In genomic region chr16:26050489-26050888, GRCh38 we compare ENCODE assay signal across 27 cellular contexts.
"Had no signal": no experiment of that assay in that cellular context is flagged by ENCODE, and none has a peak within 500 bp of the region (broad histone marks: within the 10 kb centered on the region; RNA-seq: fewer than 3 reads in every experiment).

No MANE protein-coding gene starts in this region.

- H3K27me3 Mint-ChIP-seq: activated CD4-positive, alpha-beta T cell treated with anti-CD3 and anti-CD28 coated beads, Interleukin-2, amount 10 ng/mL, durations not matched to agents 24 days and 14 days had no signal

- H3K27ac ChIP-seq: adrenal gland, body of pancreas, colonic mucosa, tibial nerve, VCaP had no signal

- H3K36me3 ChIP-seq: adrenal gland, colonic mucosa, tibial nerve had no signal

- H3K4me3 Mint-ChIP-seq: activated CD4-positive, alpha-beta memory T cell treated with anti-CD3 and anti-CD28 coated beads for 36 hours; activated CD4-positive, alpha-beta T cell treated with anti-CD3 and anti-CD28 coated beads, Interleukin-2, amount 10 ng/mL, durations not matched to agents 24 days and 14 days; activated naive CD4-positive, alpha-beta T cell treated with anti-CD3 and anti-CD28 coated beads for 36 hours; activated naive CD8-positive, alpha-beta T cell treated with anti-CD3 and anti-CD28 coated beads for 36 hours; activated T-helper 1 cell treated with anti-CD3 and anti-CD28 coated beads, Interleukin-12 subunit alpha, Interleukin-12 subunit beta, Interleukin-2, Interleukin-4 antibody, amounts not matched to agents 30 ng/mL and 10 ng/mL and 1 ng/mL, durations not matched to agents 14 hours and 24 hours and 36 hours; effector memory CD8-positive, alpha-beta T cell; naive thymus-derived CD4-positive, alpha-beta T cell; neural crest cell had no signal

- H3K4me1 ChIP-seq: adrenal gland, body of pancreas, colonic mucosa, tibial nerve had no signal

- H3K36me3 Mint-ChIP-seq: activated CD4-positive, alpha-beta memory T cell treated with anti-CD3 and anti-CD28 coated beads for 36 hours; activated naive CD8-positive, alpha-beta T cell treated with anti-CD3 and anti-CD28 coated beads for 36 hours; naive thymus-derived CD4-positive, alpha-beta T cell had no signal

- H3K4me3 ChIP-seq: adrenal gland, body of pancreas, colonic mucosa, tibial nerve had no signal

- H3K27me3 ChIP-seq: adrenal gland, body of pancreas, colonic mucosa, tibial nerve had no signal

- ATAC-seq: body of pancreas; effector memory CD8-positive, alpha-beta T cell; left cardiac atrium; naive thymus-derived CD4-positive, alpha-beta T cell; right cardiac atrium had no signal

- H3K9me3 Mint-ChIP-seq: activated CD4-positive, alpha-beta memory T cell treated with anti-CD3 and anti-CD28 coated beads for 36 hours; activated CD4-positive, alpha-beta T cell treated with anti-CD3 and anti-CD28 coated beads, Interleukin-2, amount 10 ng/mL, durations not matched to agents 24 days and 14 days; activated naive CD4-positive, alpha-beta T cell treated with anti-CD3 and anti-CD28 coated beads for 36 hours; activated naive CD8-positive, alpha-beta T cell treated with anti-CD3 and anti-CD28 coated beads for 36 hours; activated T-helper 1 cell treated with anti-CD3 and anti-CD28 coated beads, Interleukin-12 subunit alpha, Interleukin-12 subunit beta, Interleukin-2, Interleukin-4 antibody, amounts not matched to agents 30 ng/mL and 10 ng/mL and 1 ng/mL, durations not matched to agents 14 hours and 24 hours and 36 hours had no signal

- H3K9me3 ChIP-seq: adrenal gland, body of pancreas, colonic mucosa had no signal

- H3K4me1 Mint-ChIP-seq: activated CD4-positive, alpha-beta T cell treated with anti-CD3 and anti-CD28 coated beads, Interleukin-2, amount 10 ng/mL, durations not matched to agents 24 days and 14 days; activated naive CD8-positive, alpha-beta T cell treated with anti-CD3 and anti-CD28 coated beads for 36 hours; naive thymus-derived CD4-positive, alpha-beta T cell had no signal

- H3K27ac Mint-ChIP-seq: activated CD4-positive, alpha-beta memory T cell treated with anti-CD3 and anti-CD28 coated beads for 36 hours; activated CD4-positive, alpha-beta T cell treated with anti-CD3 and anti-CD28 coated beads, Interleukin-2, amount 10 ng/mL, durations not matched to agents 24 days and 14 days; activated naive CD4-positive, alpha-beta T cell treated with anti-CD3 and anti-CD28 coated beads for 36 hours; activated naive CD8-positive, alpha-beta T cell treated with anti-CD3 and anti-CD28 coated beads for 36 hours; activated T-helper 1 cell treated with anti-CD3 and anti-CD28 coated beads, Interleukin-12 subunit alpha, Interleukin-12 subunit beta, Interleukin-2, Interleukin-4 antibody, amounts not matched to agents 30 ng/mL and 10 ng/mL and 1 ng/mL, durations not matched to agents 14 hours and 24 hours and 36 hours; effector memory CD8-positive, alpha-beta T cell; naive thymus-derived CD4-positive, alpha-beta T cell had no signal

- DNase-seq: activated CD4-positive, alpha-beta memory T cell treated with anti-CD3 and anti-CD28 coated beads for 36 hours; activated CD4-positive, alpha-beta T cell treated with anti-CD3 and anti-CD28 coated beads, Interleukin-2, amount 10 ng/mL, durations not matched to agents 24 days and 14 days; activated CD4-positive, CD25-positive, alpha-beta regulatory T cell treated with anti-CD3 and anti-CD28 coated beads, Interleukin-2, amount 50 U/mL, for 72 hours; activated CD8-positive, alpha-beta memory T cell treated with anti-CD3 and anti-CD28 coated beads, Interleukin-2, amount 50 U/mL, for 4 hours; activated effector memory CD4-positive, alpha-beta T cell treated with anti-CD3 and anti-CD28 coated beads, Interleukin-2, amount 50 U/mL, for 16 hours; activated naive CD4-positive, alpha-beta T cell treated with anti-CD3 and anti-CD28 coated beads for 36 hours; activated naive CD8-positive, alpha-beta T cell treated with anti-CD3 and anti-CD28 coated beads for 36 hours; activated T-cell treated with anti-CD3 and anti-CD28 coated beads, Interleukin-2, amount 50 U/mL, for 1 hour; adrenal gland; aorta; body of pancreas; cerebellar nuclear complex; colonic mucosa; effector memory CD8-positive, alpha-beta T cell; foreskin fibroblast; hippocampal formation; left cardiac atrium; midbrain; naive thymus-derived CD4-positive, alpha-beta T cell; right cardiac atrium; stimulated activated CD4-positive, alpha-beta T cell treated with anti-CD3 and anti-CD28 coated beads, Interleukin-15, amount 100 ng/mL, for 24 hours; stimulated activated CD4-positive, alpha-beta T cell treated with anti-CD3 and anti-CD28 coated beads, Interleukin-2, amount 100 ng/mL, for 24 hours; stimulated activated naive CD4-positive, alpha-beta T cell had no signal
